ENCODE assay signal across 8 cellular contexts in genomic region chr22:38872831-38873248, GRCh38. TPM values are rescaled to one million over a fixed set of nuclear protein-coding genes. Genes with fewer than 3 reads are reported as not detected.
A peak's percentile ranks its signal among the peaks of the same experiment; 100 is the strongest.
DNase-seq lines count a peak whose midpoint lies in the region; ATAC-seq lines count a peak whose summit lies in the region.

No MANE protein-coding gene starts in this region.

- peak overlapping the region; percentile 99 for H3K27ac ChIP-seq in cingulate gyrus (ENCODE audit: low read depth, low read length)

- ATAC-seq in left colon, result peak; percentile 16
- no peak for ATAC-seq in stimulated activated naive CD8-positive, alpha-beta T cell treated with anti-CD3 and anti-CD28 coated beads, Interleukin-15, Interleukin-2, amounts not matched to agents 100 U/mL and 50 U/mL, for 24 hours

- H3K36me3 Mint-ChIP-seq in T-helper 1 cell treated with Interleukin-12 subunit alpha and Interleukin-12 subunit beta and Interleukin-4 antibody, amounts not matched to agents 30 μg/mL and 1 μg/mL, for 36 hours (ENCODE audit: low read depth), result no peaks in the 10 kb centered on the region

- H3K27me3 Mint-ChIP-seq in T-helper 1 cell treated with Interleukin-12 subunit alpha and Interleukin-12 subunit beta and Interleukin-4 antibody, amounts not matched to agents 30 μg/mL and 1 μg/mL, for 36 hours (ENCODE audit: low read depth), result peaks cover 18% of the 10 kb centered on the region

- H3K4me3 Mint-ChIP-seq in T-helper 1 cell treated with Interleukin-12 subunit alpha and Interleukin-12 subunit beta and Interleukin-4 antibody, amounts not matched to agents 30 μg/mL and 1 μg/mL, for 36 hours, result peak overlapping the region; percentile 93

- intact Hi-C loops in left colon (cut with DNase I, micrococcal nuclease), result no loop called here

- no peaks in the 10 kb centered on the region for H3K9me3 Mint-ChIP-seq in T-helper 1 cell treated with Interleukin-12 subunit alpha and Interleukin-12 subunit beta and Interleukin-4 antibody, amounts not matched to agents 30 μg/mL and 1 μg/mL, for 36 hours

- H3K4me1 Mint-ChIP-seq in T-helper 1 cell treated with Interleukin-12 subunit alpha and Interleukin-12 subunit beta and Interleukin-4 antibody, amounts not matched to agents 30 μg/mL and 1 μg/mL, for 36 hours (ENCODE audit: low read depth), result peaks cover 39% of the 10 kb centered on the region

- peak overlapping the region; percentile 93 for H3K27ac Mint-ChIP-seq in T-helper 1 cell treated with Interleukin-12 subunit alpha and Interleukin-12 subunit beta and Interleukin-4 antibody, amounts not matched to agents 30 μg/mL and 1 μg/mL, for 36 hours

- no peak for DNase-seq in T-helper 1 cell
- DNase-seq in NCI-H774 (lab: John Stamatoyannopoulos, UW), result peak; percentile 5
- peak in 1 of 2 donors; percentile 56 for DNase-seq in left colon
- DNase-seq in stimulated activated naive CD8-positive, alpha-beta T cell treated with anti-CD3 and anti-CD28 coated beads, Interleukin-15, Interleukin-2, amounts not matched to agents 100 U/mL and 50 U/mL, for 24 hours, result peak; percentile 26
- no peak for DNase-seq in Kasumi-1 (lab: John Stamatoyannopoulos, UW)
- DNase-seq in glomerular visceral epithelial cell (ENCODE audit: extremely low spot score), result no peak

RNA-seq across cellular contexts. Expression of gene CBX6, which starts 0.8 kb away (rescaled TPM):
- total RNA-seq in left colon, result 10 to 100 TPM in 1 of 2 donors, 1 to 10 TPM in 1; 6.8 to 28.4 TPM

RNA-seq across cellular contexts. Expression of gene NPTXR, which starts 29.0 kb away (rescaled TPM):
- total RNA-seq in left colon, result 1 to 10 TPM in 1 of 2 donors, under 1 TPM in 1; 0.46 to 2.5 TPM

Comparison
In these comparisons a context has a peak if more than half of its experiments do, and no peak if none do; other contexts are left out.
1. DNase-seq: peak in NCI-H774 (single experiment) and stimulated activated naive CD8-positive, alpha-beta T cell treated with anti-CD3 and anti-CD28 coated beads, Interleukin-15, Interleukin-2, amounts not matched to agents 100 U/mL and 50 U/mL, for 24 hours (single experiment); none in T-helper 1 cell (0 of 5), Kasumi-1 (0 of 2) and glomerular visceral epithelial cell (single experiment).